In the genomic region with DNA sequence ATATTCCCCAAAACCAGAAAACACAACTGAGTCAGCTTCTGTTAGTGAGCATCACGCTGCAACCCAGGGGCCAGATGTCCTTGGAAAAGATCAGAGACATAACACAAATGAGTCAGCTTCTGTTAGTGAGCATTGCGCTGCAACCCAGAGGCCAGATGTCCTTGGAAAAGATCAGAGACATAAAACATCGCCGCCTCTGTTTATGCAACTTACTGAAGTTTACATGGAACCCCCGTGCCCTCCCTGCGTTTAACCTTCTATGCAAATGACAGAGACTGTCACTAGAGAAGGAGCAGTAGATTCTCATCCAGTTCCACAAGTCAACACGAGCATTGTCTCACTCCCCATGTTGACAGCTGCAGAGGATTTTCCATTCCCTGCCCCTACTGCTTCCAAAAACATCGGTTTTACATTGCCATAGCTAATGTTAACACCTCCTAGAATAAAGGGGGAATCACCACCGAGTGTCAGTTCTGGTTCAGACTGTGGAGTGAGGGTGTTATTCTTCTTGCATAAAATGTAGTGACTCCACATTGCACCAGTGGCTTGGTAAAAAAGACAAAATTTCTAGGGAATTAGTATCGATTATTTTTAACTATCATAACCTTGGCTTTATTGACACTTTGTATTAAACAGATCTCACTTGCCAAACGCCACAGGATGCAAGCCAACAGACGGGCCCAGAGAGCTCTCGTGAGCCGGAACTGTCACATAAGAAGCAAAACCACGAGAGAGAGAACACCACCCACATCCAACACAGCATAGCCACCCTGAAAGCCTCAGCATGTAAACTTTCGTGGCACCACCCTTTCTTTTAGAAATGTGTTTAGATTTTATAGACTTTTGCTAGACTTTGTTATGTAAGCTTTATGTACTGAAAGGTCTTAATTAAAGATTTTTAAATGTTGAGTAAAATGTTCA, we compare ENCODE assay signal across 10 cellular contexts.
DNase-seq lines count a peak whose midpoint lies in the region; ATAC-seq, FAIRE-seq and TF ChIP-seq lines count a peak whose summit lies in the region.
"Had no signal": no experiment of that assay in that cellular context is flagged by ENCODE, and none has a peak within 500 bp of the region (broad histone marks: within the 10 kb centered on the region; RNA-seq: fewer than 3 reads in every experiment).

No MANE protein-coding gene starts in this region.

- no peak overlapping the region for H3K27ac ChIP-seq in esophagus squamous epithelium
- H3K27ac ChIP-seq: psoas muscle had no signal

- peaks cover 0 to 14% (median 3%) of the 10 kb centered on the region in 3 donors for H3K4me1 ChIP-seq in esophagus squamous epithelium
- H3K4me1 ChIP-seq: psoas muscle had no signal

- no peaks in the 10 kb centered on the region for H3K27me3 ChIP-seq in esophagus squamous epithelium

- POLR2A ChIA-PET in activated CD4-positive, alpha-beta memory T cell treated with anti-CD3 and anti-CD28 coated beads for 36 hours (lab: Charles Lee), result interaction anchor here (1.0 to 1.5 kb wide), 2 partner anchors 9 to 129 kb away, joined by 3 read pairs; no protein-coding TSS in a partner anchor

- peak overlapping the region; percentile 35 for H3K27ac Mint-ChIP-seq in activated CD4-positive, alpha-beta memory T cell treated with anti-CD3 and anti-CD28 coated beads for 36 hours
- no peak overlapping the region for H3K27ac Mint-ChIP-seq in stimulated activated effector memory CD8-positive, alpha-beta T cell treated with anti-CD3 and anti-CD28 coated beads, Interleukin-12 subunit alpha, Interleukin-12 subunit beta, amount 100 ng/mL, for 72 hours

- H3K4me1 Mint-ChIP-seq in activated CD4-positive, alpha-beta memory T cell treated with anti-CD3 and anti-CD28 coated beads for 36 hours (ENCODE audit: low read depth), result peaks cover 33% of the 10 kb centered on the region
- peaks cover 30% of the 10 kb centered on the region for H3K4me1 Mint-ChIP-seq in stimulated activated effector memory CD8-positive, alpha-beta T cell treated with anti-CD3 and anti-CD28 coated beads, Interleukin-12 subunit alpha, Interleukin-12 subunit beta, amount 100 ng/mL, for 72 hours

- peak; percentile 95 for ATAC-seq in stimulated activated effector memory CD8-positive, alpha-beta T cell treated with anti-CD3 and anti-CD28 coated beads, Interleukin-12 subunit alpha, Interleukin-12 subunit beta, amount 100 ng/mL, for 72 hours
- no peak for ATAC-seq in HG02610 (IDR thresholded peaks at IDR 0.05; ENCODE audit: unreplicated experiment)
- ATAC-seq in GM21423 (IDR thresholded peaks at IDR 0.05; ENCODE audit: unreplicated experiment), result no peak
- ATAC-seq: psoas muscle had no signal

- no peaks in the 10 kb centered on the region for H3K36me3 Mint-ChIP-seq in activated CD4-positive, alpha-beta memory T cell treated with anti-CD3 and anti-CD28 coated beads for 36 hours
- no peaks in the 10 kb centered on the region for H3K36me3 Mint-ChIP-seq in stimulated activated effector memory CD8-positive, alpha-beta T cell treated with anti-CD3 and anti-CD28 coated beads, Interleukin-12 subunit alpha, Interleukin-12 subunit beta, amount 100 ng/mL, for 72 hours

- peak overlapping the region; percentile 21 for H3K4me3 Mint-ChIP-seq in activated CD4-positive, alpha-beta memory T cell treated with anti-CD3 and anti-CD28 coated beads for 36 hours
- peak overlapping the region; percentile 25 for H3K4me3 Mint-ChIP-seq in stimulated activated effector memory CD8-positive, alpha-beta T cell treated with anti-CD3 and anti-CD28 coated beads, Interleukin-12 subunit alpha, Interleukin-12 subunit beta, amount 100 ng/mL, for 72 hours

- no peak overlapping the region for H3K4me3 ChIP-seq in Jurkat, Clone E6-1 (ENCODE audit: low read length)
- H3K4me3 ChIP-seq in esophagus squamous epithelium, result no peak overlapping the region
- H3K4me3 ChIP-seq: psoas muscle had no signal

- 26 to 37% methylated on average over 16 of the region's 16 CpGs for WGBS in esophagus squamous epithelium, 2 donors

- no peaks in the 10 kb centered on the region for H3K36me3 ChIP-seq in esophagus squamous epithelium

- CTCF ChIA-PET in activated CD4-positive, alpha-beta memory T cell treated with anti-CD3 and anti-CD28 coated beads for 36 hours (lab: Charles Lee), result interaction anchor here (0.9 kb wide), 1 partner anchor 164 kb away, joined by 3 read pairs; no protein-coding TSS in a partner anchor

- no peaks in the 10 kb centered on the region for H3K9me3 ChIP-seq in esophagus squamous epithelium
- H3K9me3 ChIP-seq: psoas muscle had no signal

- FAIRE-seq in endometrium (lab: Jason Lieb, UNC), result peak; percentile 72
- FAIRE-seq: GM18507 had no signal

- no peaks in the 10 kb centered on the region for H3K27me3 Mint-ChIP-seq in activated CD4-positive, alpha-beta memory T cell treated with anti-CD3 and anti-CD28 coated beads for 36 hours

- no peak for TF ChIP-seq CTCF in esophagus squamous epithelium (IDR thresholded peaks at IDR 0.05)

- intact Hi-C loops in activated CD4-positive, alpha-beta memory T cell treated with anti-CD3 and anti-CD28 coated beads for 36 hours (cut with micrococcal nuclease), result no loop called here
- intact Hi-C loops in esophagus squamous epithelium (cut with DNase I), result no loop called here

- no peak for TF ChIP-seq POLR2A in esophagus squamous epithelium (IDR thresholded peaks at IDR 0.05)

- H3K9me3 Mint-ChIP-seq in activated CD4-positive, alpha-beta memory T cell treated with anti-CD3 and anti-CD28 coated beads for 36 hours, result no peaks in the 10 kb centered on the region
- no peaks in the 10 kb centered on the region for H3K9me3 Mint-ChIP-seq in stimulated activated effector memory CD8-positive, alpha-beta T cell treated with anti-CD3 and anti-CD28 coated beads, Interleukin-12 subunit alpha, Interleukin-12 subunit beta, amount 100 ng/mL, for 72 hours

- peak; percentile 89 for DNase-seq in Jurkat, Clone E6-1 (ENCODE audit: low read depth, low spot score)
- DNase-seq in activated CD4-positive, alpha-beta memory T cell treated with anti-CD3 and anti-CD28 coated beads for 36 hours, result peak; percentile 64
- DNase-seq in stimulated activated effector memory CD8-positive, alpha-beta T cell treated with anti-CD3 and anti-CD28 coated beads, Interleukin-12 subunit alpha, Interleukin-12 subunit beta, amount 100 ng/mL, for 72 hours (ENCODE audit: low spot score in 2 of 2), result no peak
- DNase-seq in esophagus squamous epithelium (lab: John Stamatoyannopoulos, UW), result no peak
- DNase-seq: NCI-H345, psoas muscle had no signal

Comparison
In these comparisons a context has a peak if more than half of its experiments do, and no peak if none do; other contexts are left out.
1. DNase-seq: peak in Jurkat, Clone E6-1 (single experiment) and activated CD4-positive, alpha-beta memory T cell treated with anti-CD3 and anti-CD28 coated beads for 36 hours (single experiment); none in stimulated activated effector memory CD8-positive, alpha-beta T cell treated with anti-CD3 and anti-CD28 coated beads, Interleukin-12 subunit alpha, Interleukin-12 subunit beta, amount 100 ng/mL, for 72 hours (0 of 2) and esophagus squamous epithelium (single experiment).